ENCODE assay signal across 22 cellular contexts in the genomic region with DNA sequence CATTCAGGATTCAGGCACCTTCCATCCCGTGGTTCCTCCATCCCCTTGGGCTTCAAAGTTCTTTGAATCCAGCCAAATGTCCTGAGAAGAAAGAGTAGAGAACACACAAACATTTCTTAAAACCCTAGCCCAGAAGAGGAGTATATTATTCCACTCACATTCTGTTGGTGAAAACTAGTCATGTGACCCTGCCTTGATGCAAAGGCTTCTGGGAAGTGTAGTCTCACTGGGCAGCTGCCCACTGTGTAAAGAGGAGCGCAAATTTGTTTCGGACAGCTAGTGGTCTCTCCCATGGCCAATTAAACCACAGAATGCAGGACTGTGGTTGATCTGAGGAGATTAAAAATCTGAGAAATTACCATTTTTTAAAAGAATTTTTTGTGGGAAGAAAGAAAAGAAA.
"Had no signal": no experiment of that assay in that cellular context is flagged by ENCODE, and none has a peak within 500 bp of the region (broad histone marks: within the 10 kb centered on the region; RNA-seq: fewer than 3 reads in every experiment).

No MANE protein-coding gene starts in this region.

- H3K27ac ChIP-seq: esophagus muscularis mucosa, heart right ventricle, parathyroid adenoma, right atrium auricular region, suprapubic skin, tibial nerve had no signal

- H3K4me3 ChIP-seq: esophagus muscularis mucosa, heart right ventricle, right atrium auricular region, suprapubic skin, tibial nerve had no signal

- H3K27me3 ChIP-seq: esophagus muscularis mucosa, heart right ventricle, right atrium auricular region, suprapubic skin, tibial nerve had no signal

- H3K4me1 ChIP-seq: esophagus muscularis mucosa, heart right ventricle, parathyroid adenoma, suprapubic skin, tibial nerve had no signal

- DNase-seq: activated CD4-positive, alpha-beta T cell treated with anti-CD3 and anti-CD28 coated beads for 1 hour; activated CD8-positive, alpha-beta memory T cell treated with anti-CD3 and anti-CD28 coated beads, Interleukin-2, amount 10 ng/mL, durations not matched to agents 7 days and 5 days; activated CD8-positive, alpha-beta T cell treated with anti-CD3 and anti-CD28 coated beads, Interleukin-2, amount 10 ng/mL, durations not matched to agents 7 days and 5 days; activated naive CD8-positive, alpha-beta T cell treated with anti-CD3 and anti-CD28 coated beads, Interleukin-2, amount 50 U/mL, for 24 hours; activated T-cell treated with anti-CD3 and anti-CD28 coated beads, Interleukin-2, amount 50 U/mL, for 48 hours; amygdala; caudate nucleus; foreskin melanocyte; heart right ventricle; left cardiac atrium; left ventricle myocardium superior; naive B cell; occipital lobe; stimulated activated CD4-positive, alpha-beta T cell treated with anti-CD3 and anti-CD28 coated beads, Interleukin-15, amount 100 ng/mL, for 24 hours; stimulated activated CD4-positive, alpha-beta T cell treated with anti-CD3 and anti-CD28 coated beads, Interleukin-2, amount 100 ng/mL, for 24 hours; stimulated activated naive B cell treated with anti-CD40 and anti-IgM and Interleukin-4, amounts not matched to agents 10 μg/mL and 1 μg/mL and 100 μg/mL, for 72 hours; T-helper 2 cell had no signal

- H3K36me3 ChIP-seq: esophagus muscularis mucosa, heart right ventricle, right atrium auricular region, suprapubic skin, tibial nerve had no signal

- H3K9me3 ChIP-seq: esophagus muscularis mucosa, right atrium auricular region, suprapubic skin had no signal
